Comparison of ENCODE assay signal across 35 cellular contexts in the genomic region with DNA sequence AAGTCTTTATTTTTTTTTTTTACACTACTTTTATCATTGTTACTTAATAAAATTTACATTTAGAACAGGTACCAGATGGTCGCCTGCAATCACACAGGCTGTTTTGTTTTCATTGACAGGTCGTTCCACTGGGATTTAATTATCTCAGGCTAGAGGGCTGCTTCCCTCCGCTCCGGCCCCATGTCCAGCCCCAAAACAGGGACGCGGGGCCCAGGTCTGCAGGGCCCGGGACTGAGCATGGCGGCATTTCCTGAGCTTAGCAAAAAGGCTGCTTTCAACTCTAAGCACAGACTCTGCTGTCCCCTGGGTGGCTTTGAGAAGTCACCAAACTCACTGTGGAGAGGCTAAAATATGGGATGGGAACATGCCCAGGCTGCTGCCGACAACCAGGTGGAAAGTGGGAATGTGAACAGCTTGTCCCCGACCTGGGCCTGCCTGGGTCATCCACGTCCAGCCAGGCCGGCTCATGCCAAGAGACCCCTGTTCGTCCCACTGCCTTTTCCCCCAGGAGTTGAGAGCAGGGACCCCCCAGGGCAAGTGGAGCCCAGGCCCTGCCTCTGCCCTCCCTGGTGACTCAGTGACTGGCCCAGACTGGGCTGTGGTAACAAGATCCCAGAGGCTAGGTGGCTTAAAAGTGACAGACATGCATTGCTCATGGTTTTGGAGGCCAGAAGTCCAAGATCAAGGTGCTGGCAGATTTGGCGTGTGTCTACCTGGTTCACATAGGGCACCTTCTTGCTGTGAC.
"Had no signal": no experiment of that assay in that cellular context is flagged by ENCODE, and none has a peak within 500 bp of the region (broad histone marks: within the 10 kb centered on the region; RNA-seq: fewer than 3 reads in every experiment).

No MANE protein-coding gene starts in this region.

- DNase-seq: activated CD4-positive, alpha-beta memory T cell treated with anti-CD3 and anti-CD28 coated beads for 36 hours; activated CD4-positive, alpha-beta T cell treated with anti-CD3 and anti-CD28 coated beads for 4 hours; activated CD8-positive, alpha-beta memory T cell treated with anti-CD3 and anti-CD28 coated beads, Interleukin-2, amount 50 U/mL, for 4 hours; activated gamma-delta T cell treated with Interleukin-2 at 50 U/mL for 16 hours; activated naive CD4-positive, alpha-beta T cell treated with anti-CD3 and anti-CD28 coated beads, Interleukin-2, amount 50 U/mL, for 16 hours; activated naive CD8-positive, alpha-beta T cell treated with anti-CD3 and anti-CD28 coated beads, Interleukin-2, amount 50 U/mL, for 24 hours; activated T-cell treated with anti-CD3 and anti-CD28 coated beads, Interleukin-2, amount 50 U/mL, for 1 hour; cerebellar nuclear complex; colonic mucosa; effector CD8-positive, alpha-beta T cell; esophagus squamous epithelium; foreskin melanocyte; heart right ventricle; kidney glomerular epithelial cell; lower lobe of right lung; mesendoderm; natural killer cell; stimulated activated CD4-positive, alpha-beta T cell treated with anti-CD3 and anti-CD28 coated beads, Interleukin-1b, Interleukin-23, amount 100 ng/mL, for 48 hours; stimulated activated CD4-positive, alpha-beta T cell treated with anti-CD3 and anti-CD28 coated beads, Interleukin-4, amount 100 ng/mL, for 4 hours; stimulated activated CD8-positive, alpha-beta memory T cell treated with anti-CD3 and anti-CD28 coated beads, Interleukin-4, amount 100 ng/mL, for 48 hours; stimulated activated naive CD8-positive, alpha-beta T cell treated with anti-CD3 and anti-CD28 coated beads, Interleukin-15, amount 100 ng/mL, for 72 hours; substantia nigra; T-helper 1 cell had no signal

- H3K4me2 ChIP-seq: neural progenitor cell had no signal

- H3K36me3 ChIP-seq: cardiac muscle cell, colonic mucosa, esophagus squamous epithelium, heart right ventricle, lower lobe of right lung, neural progenitor cell, vagina had no signal

- H3K4me1 ChIP-seq: colonic mucosa, esophagus squamous epithelium, heart right ventricle, lower lobe of right lung, vagina had no signal

- H3K4me3 Mint-ChIP-seq: activated CD4-positive, alpha-beta memory T cell treated with anti-CD3 and anti-CD28 coated beads for 36 hours; activated naive CD8-positive, alpha-beta T cell treated with anti-CD3 and anti-CD28 coated beads, Interleukin-2, amount 50 U/mL, for 24 hours; activated T-helper 1 cell treated with anti-CD3 and anti-CD28 coated beads, Interleukin-12 subunit alpha, Interleukin-12 subunit beta, Interleukin-2, Interleukin-4 antibody, amounts not matched to agents 30 ng/mL and 10 ng/mL and 1 ng/mL, durations not matched to agents 14 hours and 24 hours and 36 hours; natural killer cell; neural progenitor cell; stimulated activated memory B cell treated with anti-CD40 and anti-IgM and Interleukin-4, amounts not matched to agents 10 μg/mL and 1 μg/mL and 100 μg/mL, for 72 hours; stimulated activated naive CD8-positive, alpha-beta T cell treated with anti-CD3 and anti-CD28 coated beads, Interleukin-15, amount 100 ng/mL, for 72 hours; T-helper 2 cell treated with Interferon-gamma antibody and Interleukin-4, amounts not matched to agents 5 μg/mL and 100 μg/mL, for 36 hours; type B pancreatic cell had no signal

- H3K9me3 Mint-ChIP-seq: activated CD4-positive, alpha-beta memory T cell treated with anti-CD3 and anti-CD28 coated beads for 36 hours; activated naive CD8-positive, alpha-beta T cell treated with anti-CD3 and anti-CD28 coated beads, Interleukin-2, amount 50 U/mL, for 24 hours; activated T-helper 1 cell treated with anti-CD3 and anti-CD28 coated beads, Interleukin-12 subunit alpha, Interleukin-12 subunit beta, Interleukin-2, Interleukin-4 antibody, amounts not matched to agents 30 ng/mL and 10 ng/mL and 1 ng/mL, durations not matched to agents 14 hours and 24 hours and 36 hours; natural killer cell; stimulated activated memory B cell treated with anti-CD40 and anti-IgM and Interleukin-4, amounts not matched to agents 10 μg/mL and 1 μg/mL and 100 μg/mL, for 72 hours; stimulated activated naive CD8-positive, alpha-beta T cell treated with anti-CD3 and anti-CD28 coated beads, Interleukin-15, amount 100 ng/mL, for 72 hours; T-helper 2 cell treated with Interferon-gamma antibody and Interleukin-4, amounts not matched to agents 5 μg/mL and 100 μg/mL, for 36 hours; type B pancreatic cell had no signal

- H2AFZ ChIP-seq: neural progenitor cell had no signal

- H3K4me3 ChIP-seq: cardiac muscle cell, colonic mucosa, esophagus squamous epithelium, heart right ventricle, lower lobe of right lung, neural progenitor cell, skin epidermis, vagina had no signal

- H3K27me3 ChIP-seq: cardiac muscle cell, colonic mucosa, neural progenitor cell, vagina had no signal

- H3K4me1 Mint-ChIP-seq: activated naive CD8-positive, alpha-beta T cell treated with anti-CD3 and anti-CD28 coated beads, Interleukin-2, amount 50 U/mL, for 24 hours; natural killer cell; neural progenitor cell; stimulated activated memory B cell treated with anti-CD40 and anti-IgM and Interleukin-4, amounts not matched to agents 10 μg/mL and 1 μg/mL and 100 μg/mL, for 72 hours; stimulated activated naive CD8-positive, alpha-beta T cell treated with anti-CD3 and anti-CD28 coated beads, Interleukin-15, amount 100 ng/mL, for 72 hours had no signal

- H3K27ac Mint-ChIP-seq: activated CD4-positive, alpha-beta memory T cell treated with anti-CD3 and anti-CD28 coated beads for 36 hours; activated naive CD8-positive, alpha-beta T cell treated with anti-CD3 and anti-CD28 coated beads, Interleukin-2, amount 50 U/mL, for 24 hours; activated T-helper 1 cell treated with anti-CD3 and anti-CD28 coated beads, Interleukin-12 subunit alpha, Interleukin-12 subunit beta, Interleukin-2, Interleukin-4 antibody, amounts not matched to agents 30 ng/mL and 10 ng/mL and 1 ng/mL, durations not matched to agents 14 hours and 24 hours and 36 hours; natural killer cell; neural progenitor cell; stimulated activated memory B cell treated with anti-CD40 and anti-IgM and Interleukin-4, amounts not matched to agents 10 μg/mL and 1 μg/mL and 100 μg/mL, for 72 hours; stimulated activated naive CD8-positive, alpha-beta T cell treated with anti-CD3 and anti-CD28 coated beads, Interleukin-15, amount 100 ng/mL, for 72 hours; T-helper 2 cell treated with Interferon-gamma antibody and Interleukin-4, amounts not matched to agents 5 μg/mL and 100 μg/mL, for 36 hours; type B pancreatic cell had no signal

- H3K9me3 ChIP-seq: colonic mucosa, esophagus squamous epithelium, heart right ventricle, lower lobe of right lung, vagina had no signal

- H3K9ac ChIP-seq: neural progenitor cell had no signal

- H3K27me3 Mint-ChIP-seq: activated naive CD8-positive, alpha-beta T cell treated with anti-CD3 and anti-CD28 coated beads, Interleukin-2, amount 50 U/mL, for 24 hours; type B pancreatic cell had no signal

- FAIRE-seq: endometrium had no signal

- H3K27ac ChIP-seq: cardiac muscle cell, colonic mucosa, epithelial cell of prostate, esophagus squamous epithelium, heart right ventricle, lower lobe of right lung, neural progenitor cell, vagina had no signal

- ATAC-seq: activated naive CD8-positive, alpha-beta T cell treated with anti-CD3 and anti-CD28 coated beads, Interleukin-2, amount 50 U/mL, for 24 hours; left lobe of liver; lower lobe of right lung; natural killer cell; sciatic nerve; stimulated activated memory B cell treated with anti-CD40 and anti-IgM and Interleukin-4, amounts not matched to agents 10 μg/mL and 1 μg/mL and 100 μg/mL, for 72 hours; stimulated activated naive CD8-positive, alpha-beta T cell treated with anti-CD3 and anti-CD28 coated beads, Interleukin-15, amount 100 ng/mL, for 72 hours had no signal

- H3K36me3 Mint-ChIP-seq: activated CD4-positive, alpha-beta memory T cell treated with anti-CD3 and anti-CD28 coated beads for 36 hours; natural killer cell; neural progenitor cell; stimulated activated memory B cell treated with anti-CD40 and anti-IgM and Interleukin-4, amounts not matched to agents 10 μg/mL and 1 μg/mL and 100 μg/mL, for 72 hours had no signal
